1 cellular context compared by ENCODE assay signal in genomic region chr1:39771022-39771532, GRCh38.
TF ChIP-seq lines count a peak whose summit lies in the region.

Gene OXCT2, minus strand, starts transcription at chr1:39771348. Its CDS starts 93 bp downstream, at chr1:39771255.

TF ChIP-seq in H1, 55 proteins besides CTCF, POLR2A, EP300 and RAD21:
- TF ChIP-seq KDM4A (IDR thresholded peaks at IDR 0.05; ENCODE audit: low read depth, low read length, severe bottlenecking) (peak; percentile 23), CREB1 (IDR thresholded peaks at IDR 0.05) (peak; percentile 66), SUZ12 (IDR thresholded peaks at IDR 0.05; ENCODE audit: low read length) (0 out of 2 replicates have a peak, but pooled peaks have one; percentile 37)
